In genomic region chr16:88804552-88805339, GRCh38 we compare ENCODE assay signal across 9 cellular contexts. TPM values are rescaled to one million over a fixed set of nuclear protein-coding genes. Genes with fewer than 3 reads are reported as not detected.
A peak's percentile ranks its signal among the peaks of the same experiment; 100 is the strongest.
DNase-seq lines count a peak whose midpoint lies in the region; ATAC-seq, FAIRE-seq and TF ChIP-seq lines count a peak whose summit lies in the region.
"Had no signal": no experiment of that assay in that cellular context is flagged by ENCODE, and none has a peak within 500 bp of the region (broad histone marks: within the 10 kb centered on the region; RNA-seq: fewer than 3 reads in every experiment).

No MANE protein-coding gene starts in this region.

- CTCF ChIA-PET in T-cell (lab: Charles Lee) = no interaction called here

- no peaks in the 10 kb centered on the region for H3K9me3 ChIP-seq in BE2C

- no peaks in the 10 kb centered on the region for H3K9me3 Mint-ChIP-seq in T-cell

- ATAC-seq in T-cell (replicated peaks in 1 of 4) (no peak), GM19035 (IDR thresholded peaks at IDR 0.05; ENCODE audit: unreplicated experiment) (no peak), HG03045 (IDR thresholded peaks at IDR 0.05; ENCODE audit: unreplicated experiment) (no peak)

- FAIRE-seq in H54 (lab: Jason Lieb, UNC) = no peak

- no peak for TF ChIP-seq CTCF in BE2C (IDR thresholded peaks at IDR 0.05; ENCODE audit: low read depth, low read length)
- no peak for TF ChIP-seq CTCF in fibroblast of mammary gland (conservative IDR thresholded peaks at IDR 0.05; ENCODE audit: control insufficient read depth, insufficient read depth, low read depth, low read length)

- H3K27ac Mint-ChIP-seq in T-cell = no peak overlapping the region

- TF ChIP-seq POLR2A in H54 (IDR thresholded peaks at IDR 0.05; ENCODE audit: low read depth, low read length) = peak; percentile 10; the same call in 1 of the 2 replicates

- POLR2A ChIA-PET in T-cell (lab: Charles Lee) = no interaction called here

- no peaks in the 10 kb centered on the region; the same call in 1 of the 2 replicates for H3K4me1 ChIP-seq in BE2C

- H3K4me1 Mint-ChIP-seq in T-cell = peaks cover 16 to 28% (median 21%) of the 10 kb centered on the region in 3 donors

- H3K36me3 Mint-ChIP-seq in T-cell = no peaks in the 10 kb centered on the region

- no peaks in the 10 kb centered on the region for H3K27me3 ChIP-seq in BE2C

- peaks cover 56% of the 10 kb centered on the region for H3K36me3 ChIP-seq in BE2C

- DNase-seq in BE2C (no peak), H54 (ENCODE audit: insufficient read length, low spot score) (peak; percentile 41), T-cell (peak in 1 of 34 experiments; percentile 14), fibroblast of mammary gland (ENCODE audit: low read depth) (no peak), COLO829 (ENCODE audit: low spot score) (no peak)
- peak; percentile 63 for DNase-seq in stimulated activated CD8-positive, alpha-beta memory T cell treated with anti-CD3 and anti-CD28 coated beads, Interleukin-4, amount 100 ng/mL, for 48 hours

- peak overlapping the region; percentile 28 to 84 (median 37) for H3K4me3 Mint-ChIP-seq in T-cell

- peak overlapping the region; percentile 58 for H3K4me3 ChIP-seq in BE2C (ENCODE audit: low read depth, low read length)
- peak overlapping the region; percentile 62 for H3K4me3 ChIP-seq in fibroblast of mammary gland (ENCODE audit: control insufficient read depth, low read depth, low read length)
- H3K4me3 ChIP-seq: lung had no signal

- H3K27me3 Mint-ChIP-seq in T-cell = no peaks in the 10 kb centered on the region

RNA-seq across cellular contexts. Expression of gene CDT1, which starts 1.2 kb away (rescaled TPM):
- polyA plus RNA-seq in BE2C (2012; ENCODE audit: insufficient read depth, insufficient read length, low read depth) = 27.8 TPM
- total RNA-seq in T-cell = 1 to 10 TPM in 4 of 5 donors, under 1 TPM in 1; 0.93 to 3.7 (median 1.5) TPM

RNA-seq across cellular contexts. Expression of gene APRT, which starts 7.0 kb away (rescaled TPM):
- 391 TPM for polyA plus RNA-seq in BE2C (2012; ENCODE audit: insufficient read depth, insufficient read length, low read depth)
- total RNA-seq in T-cell = 100 to 1,000 TPM; 166 to 245 (median 228) TPM

RNA-seq across cellular contexts. Expression of gene PIEZO1, which starts 19.7 kb away (rescaled TPM):
- 21.7 TPM for polyA plus RNA-seq in BE2C (2012; ENCODE audit: insufficient read depth, insufficient read length, low read depth)
- total RNA-seq in T-cell = 100 to 1,000 TPM; 139 to 274 (median 240) TPM

RNA-seq across cellular contexts. Expression of gene GALNS, which starts 52.0 kb away (rescaled TPM):
- polyA plus RNA-seq in BE2C (2012; ENCODE audit: insufficient read depth, insufficient read length, low read depth) = 15.2 TPM
- 10 to 100 TPM; 47.6 to 68.4 (median 58.4) TPM for total RNA-seq in T-cell

RNA-seq across cellular contexts. Expression of gene TRAPPC2L, which starts 52.2 kb away (rescaled TPM):
- polyA plus RNA-seq in BE2C (2012; ENCODE audit: insufficient read depth, insufficient read length, low read depth) = 252 TPM
- 10 to 100 TPM; 45.6 to 61.1 (median 57.5) TPM for total RNA-seq in T-cell

Comparison
In these comparisons a context has a peak if more than half of its experiments do, and no peak if none do; other contexts are left out.
1. DNase-seq: peak in H54 (single experiment) and stimulated activated CD8-positive, alpha-beta memory T cell treated with anti-CD3 and anti-CD28 coated beads, Interleukin-4, amount 100 ng/mL, for 48 hours (single experiment); none in BE2C (single experiment), fibroblast of mammary gland (single experiment) and COLO829 (single experiment).